Comparison of ENCODE assay signal across 9 cellular contexts in the genomic region with DNA sequence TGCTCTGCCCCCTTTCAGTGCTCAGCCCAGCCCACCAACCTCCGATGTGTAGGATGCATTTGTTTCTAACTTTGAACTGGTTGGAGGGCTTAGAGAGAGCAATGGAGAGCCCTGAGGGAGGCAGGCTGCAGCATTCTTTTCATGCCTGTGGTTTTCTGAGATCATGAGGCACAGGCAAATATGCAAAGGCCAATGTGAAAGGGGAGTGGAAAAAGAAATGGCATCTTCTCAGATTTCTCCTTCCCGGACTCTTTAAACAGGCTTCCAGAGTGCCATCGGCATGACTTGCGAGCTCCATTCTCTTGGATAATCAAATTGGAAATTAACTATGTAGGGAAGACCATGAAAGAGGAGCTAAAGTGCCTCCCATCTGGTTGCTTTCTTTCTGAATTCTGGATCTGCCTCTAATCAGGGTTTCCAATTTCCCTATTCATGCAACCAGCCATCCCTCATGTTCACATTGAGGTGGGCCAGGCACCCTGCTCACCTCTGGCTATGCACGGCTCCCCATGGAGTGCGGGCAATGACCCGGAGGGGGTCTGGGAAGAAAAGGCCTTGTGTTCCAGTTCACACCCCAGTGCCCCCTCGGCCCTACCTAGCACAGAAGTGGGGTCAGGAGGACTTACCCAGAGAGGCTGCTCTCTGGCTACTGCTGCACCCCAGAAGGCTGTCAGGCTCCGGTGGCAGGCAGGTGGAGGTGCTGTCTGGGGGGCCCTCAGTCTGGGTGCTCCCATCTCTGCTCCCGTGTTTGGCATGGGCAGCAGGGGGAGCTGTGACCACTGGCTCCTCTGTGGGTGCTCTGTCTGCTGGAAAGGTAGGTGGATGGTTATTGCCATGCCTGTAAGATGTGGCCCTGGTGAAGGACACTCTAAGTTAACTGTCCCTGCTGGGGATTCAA. TPM values are rescaled to one million over a fixed set of nuclear protein-coding genes. Genes with fewer than 3 reads are reported as not detected.
DNase-seq lines count a peak whose midpoint lies in the region; ATAC-seq, FAIRE-seq and TF ChIP-seq lines count a peak whose summit lies in the region.
"Had no signal": no experiment of that assay in that cellular context is flagged by ENCODE, and none has a peak within 500 bp of the region (broad histone marks: within the 10 kb centered on the region; RNA-seq: fewer than 3 reads in every experiment).

No MANE protein-coding gene starts in this region.

- no peak overlapping the region for H3K23ac ChIP-seq in H1 (ENCODE audit: insufficient read length)

- peak; percentile 40 to 55 (median 47); a peak in 3 of 4 replicates for TF ChIP-seq CTCF in H1 (IDR thresholded peaks at IDR 0.05; ENCODE audit: control extremely low read depth in 1 of 3, insufficient read depth in 1 of 3, low read depth in 1 of 3, low read length in 3 of 3)

- no peak; a peak in 1 of 3 replicates for TF ChIP-seq POLR2A in H1 (IDR thresholded peaks at IDR 0.05; ENCODE audit: control extremely low read depth in 1 of 2, low read depth in 2 of 2, low read length in 2 of 2)

- FAIRE-seq in H1 (lab: Jason Lieb, UNC) = peak; percentile 28
- FAIRE-seq: colon had no signal

- ATAC-seq in HG03457 (IDR thresholded peaks at IDR 0.05; ENCODE audit: unreplicated experiment) = no peak
- no peak for ATAC-seq in HG03045 (IDR thresholded peaks at IDR 0.05; ENCODE audit: unreplicated experiment)

- no peak overlapping the region for H3K4me2 ChIP-seq in H1 (ENCODE audit: insufficient read depth in 1 of 2, low read depth in 2 of 2, low read length in 2 of 2)

- peak; percentile 38 to 56; a peak in 3 of 4 replicates for TF ChIP-seq RAD21 in H1 (IDR thresholded peaks at IDR 0.05 in 1 of 2, conservative IDR thresholded peaks at IDR 0.05 in 1 of 2; ENCODE audit: low read depth in 2 of 2, low read length in 2 of 2)

- TF ChIP-seq EP300 in H1 (IDR thresholded peaks at IDR 0.05; ENCODE audit: borderline replicate concordance in 1 of 2, low read depth in 2 of 2, low read length in 2 of 2) = no peak

- POLR2A ChIA-PET in H1 (lab: Charles Lee; ENCODE audit: partially characterized antibody) = interaction anchor here (0.8 to 45.2 kb wide), 6 partner anchors 8 to 128 kb away, joined by 3 to 1731 read pairs (median 404); a partner anchor contains a TSS

- CTCF ChIA-PET in H1 (lab: Charles Lee; ENCODE audit: partially characterized antibody) = interaction anchor here (0.7 to 13.1 kb wide), 18 partner anchors 8 to 124 kb away, joined by 3 to 144 read pairs (median 6); a partner anchor contains a TSS

- no peaks in the 10 kb centered on the region for H3K79me2 ChIP-seq in H1 (ENCODE audit: control insufficient read depth in 1 of 2, insufficient read depth in 2 of 2, low read length in 2 of 2)

- H3K14ac ChIP-seq in H1 (ENCODE audit: insufficient read length) = no peak overlapping the region

- H2BK20ac ChIP-seq in H1 (ENCODE audit: low read length) = no peak overlapping the region

- no peak overlapping the region for H4K5ac ChIP-seq in H1 (ENCODE audit: insufficient read length, low read depth, low read length)

- H4K91ac ChIP-seq in H1 (replicated peaks; ENCODE audit: insufficient read length, low read length) = no peak overlapping the region

- peaks cover 1 to 15% of the 10 kb centered on the region in 2 experiments for H4K20me1 ChIP-seq in H1 (replicated peaks in 1 of 2; ENCODE audit: control insufficient read depth in 1 of 2, insufficient read depth in 2 of 2, low read length in 2 of 2)

- whole genome bisulfite sequencing in H1 (ENCODE audit: extremely low coverage in 1 of 2, insufficient coverage in 1 of 2, insufficient read length in 1 of 2, insufficient replicate concordance in 2 of 2, low coverage in 1 of 2, low lambda C conversion rate in 2 of 2, missing lambda C conversion rate in 1 of 2), 2 experiments = 78% methylated on average over 10 of the region's 10 CpGs; no CpG with 5 or more reads in 1 of the 2 experiments

- no peak overlapping the region; a peak in 1 of 7 replicates for H3K9ac ChIP-seq in H1 (replicated peaks in 1 of 4; ENCODE audit: extremely low read depth in 1 of 4, low read depth in 3 of 4, low read length in 3 of 4)

- H3K4ac ChIP-seq in H1 (replicated peaks; ENCODE audit: insufficient read length, low read depth, low read length) = no peak overlapping the region

- no peak overlapping the region for H3K56ac ChIP-seq in H1 (replicated peaks; ENCODE audit: insufficient read length, low read depth, low read length)

- H4K8ac ChIP-seq in H1 (ENCODE audit: extremely low read depth, insufficient read depth, low read length) = peak overlapping the region; percentile 3; the same call in 1 of the 2 replicates

- H3K27ac ChIP-seq in H1 (ENCODE audit: low read depth, low read length) = 0 out of 2 replicates have a peak overlapping the region, but pooled peaks have one; percentile 23
- H3K27ac ChIP-seq in muscle layer of duodenum (ENCODE audit: low read length) = peak overlapping the region; percentile 67

- H3K36me3 ChIP-seq in H1 (ENCODE audit: control insufficient read depth in 2 of 4, insufficient read depth in 4 of 4, low read length in 3 of 4) = peaks cover 48 to 92% (median 69%) of the 10 kb centered on the region in 4 experiments
- H3K36me3 ChIP-seq in muscle layer of duodenum (ENCODE audit: control insufficient read depth in 1 of 2, insufficient read depth in 2 of 2, low read length in 2 of 2) = peaks cover 80% of the 10 kb centered on the region in 2 donors

- H2AK5ac ChIP-seq in H1 (ENCODE audit: low read depth, low read length) = no peak overlapping the region

- H3K4me1 ChIP-seq in H1 (replicated peaks in 1 of 4; ENCODE audit: control insufficient read depth in 3 of 4, insufficient read depth in 4 of 4, low read length in 3 of 4) = peaks cover 2 to 16% (median 7%) of the 10 kb centered on the region in 4 experiments
- H3K4me1 ChIP-seq in muscle layer of duodenum (ENCODE audit: control insufficient read depth in 1 of 2, insufficient read depth in 2 of 2, low read length in 2 of 2) = peaks cover 17 to 70% of the 10 kb centered on the region in 2 donors

- no peak overlapping the region for H2BK15ac ChIP-seq in H1 (ENCODE audit: low read length)

- no peak overlapping the region for H2AFZ ChIP-seq in H1 (ENCODE audit: low read length)

- H3K9me3 ChIP-seq in H1 (ENCODE audit: insufficient read depth in 2 of 2, low read depth in 1 of 2, low read length in 1 of 2) (no peaks in the 10 kb centered on the region), muscle layer of duodenum (ENCODE audit: control insufficient read depth in 1 of 2, low read length in 2 of 2) (no peaks in the 10 kb centered on the region)

- peaks cover 5% of the 10 kb centered on the region; the same call in 1 of the 2 replicates for H3K79me1 ChIP-seq in H1 (ENCODE audit: low read depth, low read length)

- H2BK5ac ChIP-seq in H1 (ENCODE audit: low read depth, low read length) = peak overlapping the region; percentile 47; the same call in 1 of the 2 replicates

- H2BK120ac ChIP-seq in H1 (replicated peaks; ENCODE audit: low read depth, low read length) = no peak overlapping the region

- peak overlapping the region; percentile 22; the same call in 1 of the 2 replicates for H2BK12ac ChIP-seq in H1 (ENCODE audit: low read depth, low read length)

- no peaks in the 10 kb centered on the region for H3K23me2 ChIP-seq in H1 (ENCODE audit: low read depth, low read length)

- no peak overlapping the region for H3K4me3 ChIP-seq in H1 (ENCODE audit: extremely low read depth in 1 of 4, insufficient read depth in 2 of 4, low read depth in 3 of 4, low read length in 4 of 4)
- H3K4me3 ChIP-seq in muscle layer of duodenum (ENCODE audit: low read depth in 1 of 2, low read length in 2 of 2) = no peak overlapping the region

- H3K27me3 ChIP-seq in H1 (replicated peaks in 1 of 4; ENCODE audit: control insufficient read depth in 3 of 4, extremely low read depth in 1 of 4, insufficient read depth in 3 of 4, low read length in 3 of 4) (no peaks in the 10 kb centered on the region; a peak in 1 of 7 replicates), muscle layer of duodenum (ENCODE audit: low read depth, low read length) (no peaks in the 10 kb centered on the region)

- DNase-seq in activated CD4-positive, CD25-positive, alpha-beta regulatory T cell treated with anti-CD3 and anti-CD28 coated beads, Interleukin-2, amount 50 U/mL, for 72 hours = peak; percentile 27
- DNase-seq in activated CD4-positive, CD25-positive, alpha-beta regulatory T cell (lab: John Stamatoyannopoulos, UW) = no peak
- DNase-seq in NCI-H526 treated with DMSO at 0.1 percent for 48 hours (lab: John Stamatoyannopoulos, UW) (peak; percentile 25), H1 (ENCODE audit: low read depth in 1 of 2, low spot score in 2 of 2) (peak in 1 of 2 experiments; percentile 60), Ammon's horn (ENCODE audit: low spot score) (no peak)

- H3K18ac ChIP-seq in H1 (ENCODE audit: extremely low read depth, low read length) = no peak overlapping the region

TF ChIP-seq in H1, 55 proteins besides CTCF, POLR2A, EP300 and RAD21:
- peak; percentile 40; the same call in 1 of the 2 replicates for TF ChIP-seq TEAD4 (IDR thresholded peaks at IDR 0.05; ENCODE audit: low read depth, low read length)
- 0 out of 2 replicates have a peak, but pooled peaks have one; percentile 36 for TF ChIP-seq POLR2AphosphoS5 (IDR thresholded peaks at IDR 0.05; ENCODE audit: low read depth, low read length)
- no peak for TF ChIP-seq CBX8 (IDR thresholded peaks at IDR 0.05; ENCODE audit: borderline replicate concordance, low read depth, low read length)
- no peak for TF ChIP-seq RBBP5 (IDR thresholded peaks at IDR 0.05; ENCODE audit: borderline replicate concordance, low read depth, low read length)
TF ChIP-seq in H1: peak in this region for 2.

RNA-seq across cellular contexts. Expression of a gene that starts 16.1 kb away (rescaled TPM):
- 60.3 and 63.7 TPM in 2 replicates for total RNA-seq in H1 (2021; fragmentation: NEBNext Ultra II Directional; extraction: Animal tissue kit (Norgen Biotek cat#: 25700))
- 19.0 and 33.5 TPM in 2 replicates for polyA plus RNA-seq in H1 (2011; rRNA removed)
- 31.5 TPM for polyA plus RNA-seq in H1 (2011; cell fraction: cytosol; rRNA removed)
- polyA plus RNA-seq in H1 (2011; cell fraction: nucleus; rRNA removed) = 61.9 TPM
- polyA plus RNA-seq in H1 (2012, experiment 1 of 2) = 19.2 to 24.1 TPM (median 20.7 TPM) in 4 replicates
- polyA plus RNA-seq in H1 (2012, experiment 2 of 2) = 17.1 TPM
- 18.6 TPM for polyA plus RNA-seq in H1 (2013, experiment 1 of 2)
- 17.2 TPM for polyA plus RNA-seq in H1 (2013, experiment 2 of 2)
- 34.9 and 37.0 TPM in 2 replicates for polyA minus RNA-seq in H1 (2011; rRNA and poly(A)+ RNA removed)
- 31.9 TPM for polyA minus RNA-seq in H1 (2011; cell fraction: cytosol; rRNA and poly(A)+ RNA removed)
- polyA minus RNA-seq in H1 (2011; cell fraction: nucleus; rRNA and poly(A)+ RNA removed) = 103 TPM

Comparison
In these comparisons a context has a peak if more than half of its experiments do, and no peak if none do; other contexts are left out.
1. DNase-seq: peak in activated CD4-positive, CD25-positive, alpha-beta regulatory T cell treated with anti-CD3 and anti-CD28 coated beads, Interleukin-2, amount 50 U/mL, for 72 hours (single experiment) and NCI-H526 treated with DMSO at 0.1 percent for 48 hours (single experiment); none in activated CD4-positive, CD25-positive, alpha-beta regulatory T cell (0 of 4) and Ammon's horn (single experiment).